8 cellular contexts compared by ENCODE assay signal in the genomic region with DNA sequence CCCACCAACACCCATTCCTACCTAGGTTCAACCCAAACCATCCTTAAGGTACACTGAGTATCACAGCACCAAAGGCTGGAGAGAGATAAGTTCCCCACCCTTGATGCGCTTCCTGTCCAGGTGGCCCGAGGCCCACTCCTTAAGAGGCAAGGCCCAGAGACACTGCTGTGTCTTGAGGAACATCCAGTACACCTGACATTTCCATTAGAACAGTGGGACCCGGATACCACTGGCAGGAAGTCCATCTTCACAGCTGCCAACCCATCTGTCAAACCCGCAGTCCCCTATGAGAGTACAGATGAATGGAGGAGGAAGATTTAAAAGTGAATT. TPM values are rescaled to one million over a fixed set of nuclear protein-coding genes. Genes with fewer than 3 reads are reported as not detected.
A peak's percentile ranks its signal among the peaks of the same experiment; 100 is the strongest.
DNase-seq lines count a peak whose midpoint lies in the region; ATAC-seq, FAIRE-seq and TF ChIP-seq lines count a peak whose summit lies in the region.

No MANE protein-coding gene starts in this region.

- H3K4me1 ChIP-seq in keratinocyte (ENCODE audit: control insufficient read depth, extremely low read depth, insufficient read depth, low read length) (peaks cover 7% of the 10 kb centered on the region), suprapubic skin (peaks cover 30% of the 10 kb centered on the region)

- POLR2A ChIA-PET in activated CD8-positive, alpha-beta T cell treated with anti-CD3 and anti-CD28 coated beads, Interleukin-2, amount 10 ng/mL, durations not matched to agents 7 days and 5 days (lab: Charles Lee) = interaction anchor here (0.5 to 1.2 kb wide), 2 partner anchors 64 to 91 kb away, joined by 3 to 5 read pairs; no protein-coding TSS in a partner anchor

- peak overlapping the region; percentile 79 for H3K4me3 Mint-ChIP-seq in activated CD4-positive, alpha-beta T cell treated with anti-CD3 and anti-CD28 coated beads, Interleukin-2, amount 10 ng/mL, durations not matched to agents 24 days and 14 days
- H3K4me3 Mint-ChIP-seq in activated CD8-positive, alpha-beta T cell treated with anti-CD3 and anti-CD28 coated beads, Interleukin-2, amount 10 ng/mL, durations not matched to agents 7 days and 5 days = peak overlapping the region; percentile 74

- no peaks in the 10 kb centered on the region for H3K79me2 ChIP-seq in keratinocyte (ENCODE audit: control insufficient read depth, insufficient read depth, low read length)

- ATAC-seq in activated CD8-positive, alpha-beta T cell treated with anti-CD3 and anti-CD28 coated beads, Interleukin-2, amount 10 ng/mL, durations not matched to agents 7 days and 5 days = no peak
- ATAC-seq in GM18907 (IDR thresholded peaks at IDR 0.05; ENCODE audit: unreplicated experiment) = no peak

- TF ChIP-seq CTCF in keratinocyte (optimal IDR thresholded peaks at IDR 0.05 in 1 of 3, IDR thresholded peaks at IDR 0.05 in 1 of 3, conservative IDR thresholded peaks at IDR 0.05 in 1 of 3; ENCODE audit: extremely low read depth in 1 of 3, insufficient read depth in 2 of 3, low read length in 3 of 3) (no peak), suprapubic skin (IDR thresholded peaks at IDR 0.05) (no peak)

- intact Hi-C loops in activated CD4-positive, alpha-beta T cell treated with anti-CD3 and anti-CD28 coated beads, Interleukin-2, amount 10 ng/mL, durations not matched to agents 24 days and 14 days (cut with micrococcal nuclease) = no loop called here

- peaks cover 19% of the 10 kb centered on the region for H3K4me1 Mint-ChIP-seq in activated CD4-positive, alpha-beta T cell treated with anti-CD3 and anti-CD28 coated beads, Interleukin-2, amount 10 ng/mL, durations not matched to agents 24 days and 14 days
- H3K4me1 Mint-ChIP-seq in activated CD8-positive, alpha-beta T cell treated with anti-CD3 and anti-CD28 coated beads, Interleukin-2, amount 10 ng/mL, durations not matched to agents 7 days and 5 days (ENCODE audit: low read depth) = peaks cover 20% of the 10 kb centered on the region

- no peaks in the 10 kb centered on the region for H4K20me1 ChIP-seq in keratinocyte (ENCODE audit: control insufficient read depth, extremely low read depth, insufficient read depth, low read length)

- H3K4me3 ChIP-seq in keratinocyte (ENCODE audit: control insufficient read depth in 2 of 3, extremely low read depth in 1 of 3, insufficient read depth in 2 of 3, low read depth in 1 of 3, low read length in 3 of 3) (peak overlapping the region; percentile 54 to 77 (median 64)), suprapubic skin (peak overlapping the region; percentile 87)

- H3K9me3 ChIP-seq in keratinocyte (ENCODE audit: control insufficient read depth, low read depth, low read length) (no peaks in the 10 kb centered on the region), suprapubic skin (no peaks in the 10 kb centered on the region)

- WGBS in suprapubic skin = 0% methylated on average over 1 of the region's 4 CpGs

- H3K27me3 Mint-ChIP-seq in activated CD4-positive, alpha-beta T cell treated with anti-CD3 and anti-CD28 coated beads, Interleukin-2, amount 10 ng/mL, durations not matched to agents 24 days and 14 days = peaks cover 20% of the 10 kb centered on the region
- H3K27me3 Mint-ChIP-seq in activated CD8-positive, alpha-beta T cell treated with anti-CD3 and anti-CD28 coated beads, Interleukin-2, amount 10 ng/mL, durations not matched to agents 7 days and 5 days (ENCODE audit: low read depth) = peaks cover 17% of the 10 kb centered on the region

- H3K36me3 ChIP-seq in keratinocyte (ENCODE audit: control insufficient read depth in 2 of 2, extremely low read depth in 1 of 2, insufficient read depth in 2 of 2, low read length in 2 of 2) = no peaks in the 10 kb centered on the region
- H3K36me3 ChIP-seq in suprapubic skin = no peaks in the 10 kb centered on the region

- peak overlapping the region; percentile 85 for H3K27ac Mint-ChIP-seq in activated CD4-positive, alpha-beta T cell treated with anti-CD3 and anti-CD28 coated beads, Interleukin-2, amount 10 ng/mL, durations not matched to agents 24 days and 14 days
- H3K27ac Mint-ChIP-seq in activated CD8-positive, alpha-beta T cell treated with anti-CD3 and anti-CD28 coated beads, Interleukin-2, amount 10 ng/mL, durations not matched to agents 7 days and 5 days = peak overlapping the region; percentile 72

- H3K27ac ChIP-seq in keratinocyte (ENCODE audit: control insufficient read depth, insufficient read depth, low read length) = peak overlapping the region; percentile 64
- peak overlapping the region; percentile 97 for H3K27ac ChIP-seq in suprapubic skin

- H2AFZ ChIP-seq in keratinocyte (ENCODE audit: control insufficient read depth, low read length) = peak overlapping the region; percentile 93

- H3K36me3 Mint-ChIP-seq in activated CD4-positive, alpha-beta T cell treated with anti-CD3 and anti-CD28 coated beads, Interleukin-2, amount 10 ng/mL, durations not matched to agents 24 days and 14 days (ENCODE audit: low read depth) = no peaks in the 10 kb centered on the region
- H3K36me3 Mint-ChIP-seq in activated CD8-positive, alpha-beta T cell treated with anti-CD3 and anti-CD28 coated beads, Interleukin-2, amount 10 ng/mL, durations not matched to agents 7 days and 5 days (ENCODE audit: low read depth) = peaks cover 3% of the 10 kb centered on the region

- TF ChIP-seq POLR2A in suprapubic skin (IDR thresholded peaks at IDR 0.05) = no peak

- H3K4me2 ChIP-seq in keratinocyte (ENCODE audit: control insufficient read depth, extremely low read depth, insufficient read depth, low read depth, low read length) = peak overlapping the region; percentile 89

- no peak for FAIRE-seq in keratinocyte (lab: Jason Lieb, UNC)

- dilution Hi-C loops in keratinocyte (cut with MboI; ENCODE audit: extremely low pct_ligation_motif_present, low sequenced_read_pairs) = no loop called here

- H3K9ac ChIP-seq in keratinocyte (ENCODE audit: control insufficient read depth, extremely low read depth, insufficient read depth, low read length) = peak overlapping the region; percentile 76

- no peak for TF ChIP-seq EP300 in suprapubic skin (IDR thresholded peaks at IDR 0.05)

- H3K27me3 ChIP-seq in keratinocyte (ENCODE audit: control insufficient read depth, extremely low read depth, insufficient read depth, low read length) = no peaks in the 10 kb centered on the region
- H3K27me3 ChIP-seq in suprapubic skin = no peaks in the 10 kb centered on the region

- H3K9me3 Mint-ChIP-seq in activated CD4-positive, alpha-beta T cell treated with anti-CD3 and anti-CD28 coated beads, Interleukin-2, amount 10 ng/mL, durations not matched to agents 24 days and 14 days = no peaks in the 10 kb centered on the region
- no peaks in the 10 kb centered on the region for H3K9me3 Mint-ChIP-seq in activated CD8-positive, alpha-beta T cell treated with anti-CD3 and anti-CD28 coated beads, Interleukin-2, amount 10 ng/mL, durations not matched to agents 7 days and 5 days (ENCODE audit: insufficient read depth)

- DNase-seq in activated CD4-positive, alpha-beta T cell treated with anti-CD3 and anti-CD28 coated beads, Interleukin-2, amount 10 ng/mL, durations not matched to agents 24 days and 14 days = no peak
- DNase-seq in activated CD4-positive, alpha-beta T cell treated with anti-CD3 and anti-CD28 coated beads for 1 hour = no peak
- DNase-seq in activated CD8-positive, alpha-beta T cell treated with anti-CD3 and anti-CD28 coated beads, Interleukin-2, amount 10 ng/mL, durations not matched to agents 7 days and 5 days = no peak
- no peak for DNase-seq in keratinocyte (ENCODE audit: low read depth, low spot score)
- no peak for DNase-seq in suprapubic skin (ENCODE audit: low spot score in 2 of 2)
- DNase-seq in DMS153 treated with DMSO at 0.1 percent for 48 hours (lab: John Stamatoyannopoulos, UW; ENCODE audit: unreplicated experiment) = no peak
- no peak for DNase-seq in kidney glomerular epithelial cell (lab: John Stamatoyannopoulos, UW)

- no peaks in the 10 kb centered on the region for H3K9me1 ChIP-seq in keratinocyte (ENCODE audit: control insufficient read depth, extremely low read depth, insufficient read depth, low read length)

- CTCF ChIA-PET in activated CD8-positive, alpha-beta T cell treated with anti-CD3 and anti-CD28 coated beads, Interleukin-2, amount 10 ng/mL, durations not matched to agents 7 days and 5 days (lab: Charles Lee) = interaction anchor here (2.2 to 2.8 kb wide), 3 partner anchors 12 to 24 kb away, joined by 4 to 29 read pairs (median 9); a partner anchor contains a TSS

RNA-seq across cellular contexts. Expression of a gene that starts 0.3 kb away (rescaled TPM):
- 9.2 and 10.3 TPM in 2 replicates for total RNA-seq in activated CD4-positive, alpha-beta T cell treated with anti-CD3 and anti-CD28 coated beads, Interleukin-2, amount 10 ng/mL, durations not matched to agents 24 days and 14 days
- 1 to 10 TPM; 5.6 to 6.9 TPM for total RNA-seq in activated CD8-positive, alpha-beta T cell treated with anti-CD3 and anti-CD28 coated beads, Interleukin-2, amount 10 ng/mL, durations not matched to agents 7 days and 5 days
- polyA plus RNA-seq in keratinocyte = 5.6 to 6.3 TPM (median 6.1 TPM) in 3 replicates
- 19.5 TPM for polyA plus RNA-seq in keratinocyte (2011; ENCODE audit: low read depth)
- 6.2 and 8.7 TPM in 2 replicates for polyA plus RNA-seq in keratinocyte (2011; cell fraction: cytosol; rRNA removed)
- 8.6 and 8.7 TPM in 2 replicates for polyA plus RNA-seq in keratinocyte (2011; cell fraction: nucleus; rRNA removed)
- polyA plus RNA-seq in keratinocyte (2012; ENCODE audit: low replicate concordance) = 8.2 and 18.1 TPM in 2 replicates
- 2.2 to 3.4 TPM (median 3.2 TPM) in 3 replicates for polyA minus RNA-seq in keratinocyte
- 5.0 TPM for polyA minus RNA-seq in keratinocyte (2011; cell fraction: cytosol; rRNA and poly(A)+ RNA removed)
- 2.8 and 3.0 TPM in 2 replicates for polyA minus RNA-seq in keratinocyte (2011; cell fraction: nucleus; rRNA and poly(A)+ RNA removed)
- total RNA-seq in suprapubic skin = 10 to 100 TPM; 14.0 to 26.5 (median 17.5) TPM

RNA-seq across cellular contexts. Expression of a gene that starts 23.5 kb away (rescaled TPM):
- total RNA-seq in activated CD4-positive, alpha-beta T cell treated with anti-CD3 and anti-CD28 coated beads, Interleukin-2, amount 10 ng/mL, durations not matched to agents 24 days and 14 days = 26.7 and 29.1 TPM in 2 replicates
- 10 to 100 TPM; 13.5 to 13.7 TPM for total RNA-seq in activated CD8-positive, alpha-beta T cell treated with anti-CD3 and anti-CD28 coated beads, Interleukin-2, amount 10 ng/mL, durations not matched to agents 7 days and 5 days
- polyA plus RNA-seq in keratinocyte = 9.5 to 19.4 TPM (median 10.6 TPM) in 3 replicates
- 22.6 TPM for polyA plus RNA-seq in keratinocyte (2011; ENCODE audit: low read depth)
- polyA plus RNA-seq in keratinocyte (2011; cell fraction: cytosol; rRNA removed) = 7.4 and 12.0 TPM in 2 replicates
- 11.4 and 14.1 TPM in 2 replicates for polyA plus RNA-seq in keratinocyte (2011; cell fraction: nucleus; rRNA removed)
- 8.1 and 13.0 TPM in 2 replicates for polyA plus RNA-seq in keratinocyte (2012; ENCODE audit: low replicate concordance)
- 0.43 to 14.3 TPM (median 5.0 TPM) in 3 replicates for polyA minus RNA-seq in keratinocyte
- 6.7 TPM for polyA minus RNA-seq in keratinocyte (2011; cell fraction: cytosol; rRNA and poly(A)+ RNA removed)
- polyA minus RNA-seq in keratinocyte (2011; cell fraction: nucleus; rRNA and poly(A)+ RNA removed) = 11.9 and 21.2 TPM in 2 replicates
- total RNA-seq in suprapubic skin = 10 to 100 TPM; 22.9 to 30.4 (median 24.9) TPM
